In the genomic region with DNA sequence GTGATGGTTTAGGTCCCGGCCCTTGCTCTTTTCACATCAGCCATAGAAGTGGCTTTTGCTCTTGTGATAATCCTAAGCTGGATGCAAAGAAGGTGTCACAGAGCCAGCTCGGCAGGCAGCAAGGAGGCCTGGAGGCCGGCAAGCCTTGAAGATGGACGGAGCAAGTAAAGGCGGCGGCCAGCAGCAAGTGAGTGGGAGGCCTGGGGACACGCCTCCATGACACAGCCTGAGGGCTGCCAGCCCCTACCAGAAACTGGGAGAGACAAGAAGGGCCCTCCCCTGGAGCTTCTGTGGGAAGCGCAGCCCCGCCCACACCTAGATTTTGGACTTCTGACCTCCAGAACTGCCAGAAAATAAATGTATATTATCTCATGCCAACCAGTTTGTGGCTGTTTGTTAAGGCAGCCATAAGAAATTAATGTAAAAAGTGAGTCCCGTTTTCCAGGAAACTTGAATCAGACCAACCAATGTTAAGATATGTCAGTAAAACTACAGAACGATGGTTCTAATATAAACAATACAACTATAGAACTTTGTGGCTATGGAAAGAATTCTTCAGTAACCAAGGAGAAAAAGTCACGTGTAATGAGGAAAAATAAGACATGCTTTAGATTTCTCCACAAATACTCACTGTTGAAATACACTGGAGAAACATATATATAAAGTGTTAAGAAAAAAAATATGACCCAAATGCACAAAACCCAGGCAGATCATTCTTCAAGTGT, we compare ENCODE assay signal across 10 cellular contexts. TPM values are rescaled to one million over a fixed set of nuclear protein-coding genes. Genes with fewer than 3 reads are reported as not detected.
A peak's percentile ranks its signal among the peaks of the same experiment; 100 is the strongest.
DNase-seq lines count a peak whose midpoint lies in the region; ATAC-seq and TF ChIP-seq lines count a peak whose summit lies in the region.
"Had no signal": no experiment of that assay in that cellular context is flagged by ENCODE, and none has a peak within 500 bp of the region (broad histone marks: within the 10 kb centered on the region; RNA-seq: fewer than 3 reads in every experiment).

No MANE protein-coding gene starts in this region.

- intact Hi-C loops in left ventricle myocardium superior (cut with micrococcal nuclease), result no loop called here

- H3K4me3 ChIP-seq in brain microvascular endothelial cell (ENCODE audit: low read depth, low read length) (no peak overlapping the region), trophoblast cell (ENCODE audit: low read depth, low read length) (no peak overlapping the region)

- H3K9me3 ChIP-seq in trophoblast cell (ENCODE audit: insufficient read depth, low read depth, low read length), result no peaks in the 10 kb centered on the region

- no peak overlapping the region for H3K9ac ChIP-seq in trophoblast cell (ENCODE audit: low read length)

- in situ Hi-C loops in brain microvascular endothelial cell (cut with HindIII; ENCODE audit: low pct_ligation_motif_present, low sequenced_read_pairs), result no loop called here

- H3K79me1 ChIP-seq in trophoblast cell (ENCODE audit: low read length), result peaks cover 5% of the 10 kb centered on the region

- H4K12ac ChIP-seq in trophoblast cell (ENCODE audit: low read depth, low read length), result no peak overlapping the region

- H3K27ac ChIP-seq in brain microvascular endothelial cell, result peak overlapping the region; percentile 10
- no peak overlapping the region for H3K27ac ChIP-seq in trophoblast cell (ENCODE audit: low read depth, low read length)

- H3K4me1 ChIP-seq in trophoblast cell (ENCODE audit: control insufficient read depth in 1 of 2, insufficient read depth in 2 of 2, low read length in 2 of 2), result peaks cover 9 to 13% of the 10 kb centered on the region in 2 experiments

- no peak overlapping the region for H3K14ac ChIP-seq in trophoblast cell (ENCODE audit: low read length)

- H2AK5ac ChIP-seq in trophoblast cell (ENCODE audit: low read length), result no peak overlapping the region

- H3K79me2 ChIP-seq in trophoblast cell (ENCODE audit: control insufficient read depth, insufficient read depth, low read length, poor library complexity), result no peaks in the 10 kb centered on the region

- peaks cover 5% of the 10 kb centered on the region for H3K4me1 Mint-ChIP-seq in stimulated activated effector memory CD8-positive, alpha-beta T cell treated with anti-CD3 and anti-CD28 coated beads, Interleukin-12 subunit alpha, Interleukin-12 subunit beta, amount 100 ng/mL, for 72 hours

- DNase-seq in ELF-1 (ENCODE audit: low read depth, low spot score) (peak; percentile 81), brain microvascular endothelial cell (peak; percentile 61), left ventricle myocardium superior (peak; percentile 75), trophoblast cell (peak; percentile 76 to 78), NCI-H1105 (lab: John Stamatoyannopoulos, UW) (no peak)
- no peak for DNase-seq in stimulated activated effector memory CD8-positive, alpha-beta T cell treated with anti-CD3 and anti-CD28 coated beads, Interleukin-12 subunit alpha, Interleukin-12 subunit beta, amount 100 ng/mL, for 72 hours (ENCODE audit: low spot score in 2 of 2)

- no peaks in the 10 kb centered on the region for H3K9me3 Mint-ChIP-seq in stimulated activated effector memory CD8-positive, alpha-beta T cell treated with anti-CD3 and anti-CD28 coated beads, Interleukin-12 subunit alpha, Interleukin-12 subunit beta, amount 100 ng/mL, for 72 hours

- H3K4me3 Mint-ChIP-seq in stimulated activated effector memory CD8-positive, alpha-beta T cell treated with anti-CD3 and anti-CD28 coated beads, Interleukin-12 subunit alpha, Interleukin-12 subunit beta, amount 100 ng/mL, for 72 hours, result no peak overlapping the region
- H3K4me3 Mint-ChIP-seq: activated naive CD8-positive, alpha-beta T cell; B cell had no signal

- H4K8ac ChIP-seq in trophoblast cell (ENCODE audit: low read depth, low read length), result no peak overlapping the region

- ATAC-seq in left ventricle myocardium superior (peak; percentile 90), HG03097 (IDR thresholded peaks at IDR 0.05; ENCODE audit: low FRiP score, unreplicated experiment) (no peak), GM21447 (IDR thresholded peaks at IDR 0.05; ENCODE audit: unreplicated experiment) (no peak)
- no peak for ATAC-seq in stimulated activated effector memory CD8-positive, alpha-beta T cell treated with anti-CD3 and anti-CD28 coated beads, Interleukin-12 subunit alpha, Interleukin-12 subunit beta, amount 100 ng/mL, for 72 hours

- no peak overlapping the region for H3K23ac ChIP-seq in trophoblast cell (ENCODE audit: low read length)

- H3K4me2 ChIP-seq in trophoblast cell (ENCODE audit: low read length), result no peak overlapping the region

- no peak overlapping the region for H2BK5ac ChIP-seq in trophoblast cell (ENCODE audit: low read depth, low read length, poor library complexity)

- H3K27me3 ChIP-seq in brain microvascular endothelial cell (replicated peaks) (no peaks in the 10 kb centered on the region), trophoblast cell (ENCODE audit: insufficient read depth, low read length) (no peaks in the 10 kb centered on the region)

- no peak overlapping the region for H2AFZ ChIP-seq in trophoblast cell (ENCODE audit: insufficient read depth, low read length, poor library complexity)

- no peak overlapping the region for H3K18ac ChIP-seq in trophoblast cell (ENCODE audit: low read length)

- H3K36me3 Mint-ChIP-seq in stimulated activated effector memory CD8-positive, alpha-beta T cell treated with anti-CD3 and anti-CD28 coated beads, Interleukin-12 subunit alpha, Interleukin-12 subunit beta, amount 100 ng/mL, for 72 hours, result no peaks in the 10 kb centered on the region
- H3K36me3 Mint-ChIP-seq: activated naive CD8-positive, alpha-beta T cell had no signal

- WGBS in trophoblast cell (ENCODE audit: extremely low coverage, insufficient coverage, insufficient read length), result no CpG with 5 or more reads among the region's 12 CpGs

- H2BK12ac ChIP-seq in trophoblast cell (ENCODE audit: low read length), result no peak overlapping the region

- no peak overlapping the region for H3K27ac Mint-ChIP-seq in stimulated activated effector memory CD8-positive, alpha-beta T cell treated with anti-CD3 and anti-CD28 coated beads, Interleukin-12 subunit alpha, Interleukin-12 subunit beta, amount 100 ng/mL, for 72 hours
- H3K27ac Mint-ChIP-seq: activated naive CD8-positive, alpha-beta T cell; B cell had no signal

- no peak overlapping the region for H3K4ac ChIP-seq in trophoblast cell (ENCODE audit: low read depth, low read length)

- H3K36me3 ChIP-seq in brain microvascular endothelial cell (replicated peaks) (no peaks in the 10 kb centered on the region), trophoblast cell (ENCODE audit: control insufficient read depth in 1 of 2, insufficient read depth in 2 of 2, low read length in 2 of 2) (no peaks in the 10 kb centered on the region)

- no peak overlapping the region for H4K91ac ChIP-seq in trophoblast cell (ENCODE audit: low read depth, low read length)

- TF ChIP-seq CTCF in brain microvascular endothelial cell (IDR thresholded peaks at IDR 0.05; ENCODE audit: low read depth, low read length, missing control alignments), result no peak

- H2BK120ac ChIP-seq in trophoblast cell (ENCODE audit: insufficient read depth, low read length, poor library complexity), result peak overlapping the region; percentile 73

RNA-seq across cellular contexts. Expression of a gene that starts 49.9 kb away (rescaled TPM):
- 12.7 TPM for total RNA-seq in left ventricle myocardium superior
- 7.6 and 8.6 TPM in 2 replicates for polyA plus RNA-seq in trophoblast cell (2013)

Comparison
In these comparisons a context has a peak if more than half of its experiments do, and no peak if none do; other contexts are left out.
1. DNase-seq: peak in ELF-1 (single experiment), brain microvascular endothelial cell (single experiment), left ventricle myocardium superior (single experiment) and trophoblast cell (2 of 2); none in NCI-H1105 (single experiment) and stimulated activated effector memory CD8-positive, alpha-beta T cell treated with anti-CD3 and anti-CD28 coated beads, Interleukin-12 subunit alpha, Interleukin-12 subunit beta, amount 100 ng/mL, for 72 hours (0 of 2).